In the genomic region with DNA sequence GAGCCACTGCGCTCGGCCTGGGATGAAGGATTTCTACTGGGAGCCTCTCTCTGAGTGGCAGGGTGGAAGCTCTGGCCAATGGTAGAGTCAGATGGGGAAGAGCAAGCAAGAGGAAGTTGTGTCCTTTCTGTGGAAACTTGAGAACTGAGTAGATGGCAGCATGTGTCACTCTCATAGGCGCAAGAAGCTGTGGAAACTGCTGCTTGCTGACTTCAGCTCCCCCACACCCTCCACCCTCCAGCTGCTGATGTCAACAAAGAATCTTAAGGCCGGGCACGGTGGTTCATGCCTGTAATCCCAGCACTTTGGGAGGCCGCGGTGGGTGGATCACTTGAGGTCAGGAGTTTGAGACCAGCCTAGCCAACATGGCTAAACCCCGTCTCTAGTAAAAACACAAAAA, we compare ENCODE assay signal across 9 cellular contexts. TPM values are rescaled to one million over a fixed set of nuclear protein-coding genes. Genes with fewer than 3 reads are reported as not detected.
DNase-seq lines count a peak whose midpoint lies in the region; ATAC-seq and TF ChIP-seq lines count a peak whose summit lies in the region.
"Had no signal": no experiment of that assay in that cellular context is flagged by ENCODE, and none has a peak within 500 bp of the region (broad histone marks: within the 10 kb centered on the region; RNA-seq: fewer than 3 reads in every experiment).

No MANE protein-coding gene starts in this region.

- peaks cover 3% of the 10 kb centered on the region for H3K27me3 Mint-ChIP-seq in nephron progenitor cell (ENCODE audit: low read depth, poor library complexity)

- no peak overlapping the region for H3K4me3 Mint-ChIP-seq in nephron progenitor cell
- H3K4me3 Mint-ChIP-seq: neural crest cell had no signal

- H3K4me1 Mint-ChIP-seq in nephron progenitor cell: peaks cover 16% of the 10 kb centered on the region
- H3K4me1 Mint-ChIP-seq: neural crest cell had no signal

- H3K4me3 ChIP-seq in GM23248 (no peak overlapping the region), spleen (peak overlapping the region in 1 of 8 donors; percentile 62)

- no peak overlapping the region for H3K27ac ChIP-seq in GM23248
- H3K27ac ChIP-seq in spleen: peak overlapping the region; percentile 49 to 99 (median 91)

- ATAC-seq in Right ventricle myocardium superior (ENCODE audit: poor library complexity): peak; percentile 73
- ATAC-seq in SK-N-SH treated with all-trans-retinoic acid at 6 μM for 48 hours: no peak

- H3K9ac ChIP-seq in GM23248: no peak overlapping the region

- H3K36me3 ChIP-seq in GM23248 (ENCODE audit: low read depth): no peaks in the 10 kb centered on the region
- H3K36me3 ChIP-seq in spleen: no peaks in the 10 kb centered on the region

- no peaks in the 10 kb centered on the region for H3K9me2 ChIP-seq in GM23248 (ENCODE audit: insufficient read depth)

- no peaks in the 10 kb centered on the region for H3F3A ChIP-seq in GM23248 (ENCODE audit: insufficient read depth)

- H3K4me1 ChIP-seq in GM23248 (ENCODE audit: insufficient read depth): peaks cover 7% of the 10 kb centered on the region
- peaks cover 4 to 91% (median 61%) of the 10 kb centered on the region in 6 donors for H3K4me1 ChIP-seq in spleen

- H3K79me2 ChIP-seq in GM23248 (ENCODE audit: insufficient read depth): no peaks in the 10 kb centered on the region

- no peaks in the 10 kb centered on the region for H3K36me3 Mint-ChIP-seq in nephron progenitor cell (ENCODE audit: low read depth)

- H3K27ac Mint-ChIP-seq in nephron progenitor cell: no peak overlapping the region

- TF ChIP-seq POLR2A in spleen (IDR thresholded peaks at IDR 0.05): peak in 1 of 3 donors; percentile 9

- no peaks in the 10 kb centered on the region for H3K9me3 Mint-ChIP-seq in nephron progenitor cell
- H3K9me3 Mint-ChIP-seq: neural crest cell had no signal

- H3K9me3 ChIP-seq in GM23248 (ENCODE audit: low read depth): no peaks in the 10 kb centered on the region
- no peaks in the 10 kb centered on the region for H3K9me3 ChIP-seq in spleen

- no peak overlapping the region for H3K4me2 ChIP-seq in GM23248 (ENCODE audit: unreplicated experiment)

- intact Hi-C loops in Right ventricle myocardium superior (cut with DNase I): no loop called here
- intact Hi-C loops in spleen (cut with DNase I; ENCODE audit: low total_unique reads): no loop called here

- DNase-seq in GM23248 (peak; percentile 48), UCSD-AML1 (lab: John Stamatoyannopoulos, UW; ENCODE audit: unreplicated experiment) (peak; percentile 53), Right ventricle myocardium superior (peak; percentile 70), spleen (peak; percentile 86), NCI-H128 (lab: John Stamatoyannopoulos, UW; ENCODE audit: unreplicated experiment) (no peak), nephron progenitor cell (no peak), NAMALWA (ENCODE audit: low spot score) (no peak)

- no peaks in the 10 kb centered on the region for H4K20me1 ChIP-seq in GM23248 (ENCODE audit: insufficient read depth)

- in situ Hi-C loops in GM23248 (cut with MboI): no loop called here

- 66 to 68% methylated on average over 8 of the region's 8 CpGs for WGBS in GM23248 (ENCODE audit: low coverage in 1 of 2, low lambda C conversion rate in 2 of 2, missing lambda C conversion rate in 2 of 2), 2 experiments
- 41 to 69% (median 52%) methylated on average over 8 of the region's 8 CpGs for WGBS in spleen, 5 donors

- no peak for TF ChIP-seq CTCF in spleen (IDR thresholded peaks at IDR 0.05 in 8 of 11, conservative IDR thresholded peaks at IDR 0.05 in 3 of 11)
- no peak for TF ChIP-seq CTCF in nephron progenitor cell (IDR thresholded peaks at IDR 0.05)

- H3K27me3 ChIP-seq in GM23248 (replicated peaks; ENCODE audit: insufficient read depth) (no peaks in the 10 kb centered on the region), spleen (replicated peaks in 1 of 7) (no peaks in the 10 kb centered on the region)

- peak overlapping the region; percentile 38; the same call in 1 of the 2 replicates for H2AFZ ChIP-seq in GM23248

TF ChIP-seq in SK-N-SH treated with all-trans-retinoic acid at 6 μM for 48 hours, 23 proteins besides CTCF, POLR2A, EP300 and RAD21:
- TF ChIP-seq CSDC2 (CRISPR knock-in tag; IDR thresholded peaks at IDR 0.05) (no peak), ZNF8 (CRISPR knock-in tag; IDR thresholded peaks at IDR 0.05) (no peak), RARB (CRISPR knock-in tag; IDR thresholded peaks at IDR 0.05) (no peak), TOX (CRISPR knock-in tag; IDR thresholded peaks at IDR 0.05; ENCODE audit: borderline replicate concordance) (no peak), TCF4 (CRISPR knock-in tag; IDR thresholded peaks at IDR 0.05; ENCODE audit: borderline replicate concordance) (no peak), OSR1 (CRISPR knock-in tag; IDR thresholded peaks at IDR 0.05) (no peak), ZNF70 (CRISPR knock-in tag; IDR thresholded peaks at IDR 0.05) (no peak), GLIS3 (CRISPR knock-in tag; IDR thresholded peaks at IDR 0.05) (no peak), SNAI2 (CRISPR knock-in tag; IDR thresholded peaks at IDR 0.05) (no peak), ZFP30 (CRISPR knock-in tag; IDR thresholded peaks at IDR 0.05) (no peak), ZC3H10 (CRISPR knock-in tag; IDR thresholded peaks at IDR 0.05) (no peak), ISL1 (CRISPR knock-in tag; IDR thresholded peaks at IDR 0.05) (no peak), ZFP3 (CRISPR knock-in tag; IDR thresholded peaks at IDR 0.05) (no peak), ESRRG (CRISPR knock-in tag; IDR thresholded peaks at IDR 0.05) (no peak)
- TF ChIP-seq, protein P1, sequence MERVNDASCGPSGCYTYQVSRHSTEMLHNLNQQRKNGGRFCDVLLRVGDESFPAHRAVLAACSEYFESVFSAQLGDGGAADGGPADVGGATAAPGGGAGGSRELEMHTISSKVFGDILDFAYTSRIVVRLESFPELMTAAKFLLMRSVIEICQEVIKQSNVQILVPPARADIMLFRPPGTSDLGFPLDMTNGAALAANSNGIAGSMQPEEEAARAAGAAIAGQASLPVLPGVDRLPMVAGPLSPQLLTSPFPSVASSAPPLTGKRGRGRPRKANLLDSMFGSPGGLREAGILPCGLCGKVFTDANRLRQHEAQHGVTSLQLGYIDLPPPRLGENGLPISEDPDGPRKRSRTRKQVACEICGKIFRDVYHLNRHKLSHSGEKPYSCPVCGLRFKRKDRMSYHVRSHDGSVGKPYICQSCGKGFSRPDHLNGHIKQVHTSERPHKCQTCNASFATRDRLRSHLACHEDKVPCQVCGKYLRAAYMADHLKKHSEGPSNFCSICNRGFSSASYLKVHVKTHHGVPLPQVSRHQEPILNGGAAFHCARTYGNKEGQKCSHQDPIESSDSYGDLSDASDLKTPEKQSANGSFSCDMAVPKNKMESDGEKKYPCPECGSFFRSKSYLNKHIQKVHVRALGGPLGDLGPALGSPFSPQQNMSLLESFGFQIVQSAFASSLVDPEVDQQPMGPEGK (CRISPR knock-in tag; IDR thresholded peaks at IDR 0.05; ENCODE audit: borderline replicate concordance): no peak
- TF ChIP-seq, protein P2, sequence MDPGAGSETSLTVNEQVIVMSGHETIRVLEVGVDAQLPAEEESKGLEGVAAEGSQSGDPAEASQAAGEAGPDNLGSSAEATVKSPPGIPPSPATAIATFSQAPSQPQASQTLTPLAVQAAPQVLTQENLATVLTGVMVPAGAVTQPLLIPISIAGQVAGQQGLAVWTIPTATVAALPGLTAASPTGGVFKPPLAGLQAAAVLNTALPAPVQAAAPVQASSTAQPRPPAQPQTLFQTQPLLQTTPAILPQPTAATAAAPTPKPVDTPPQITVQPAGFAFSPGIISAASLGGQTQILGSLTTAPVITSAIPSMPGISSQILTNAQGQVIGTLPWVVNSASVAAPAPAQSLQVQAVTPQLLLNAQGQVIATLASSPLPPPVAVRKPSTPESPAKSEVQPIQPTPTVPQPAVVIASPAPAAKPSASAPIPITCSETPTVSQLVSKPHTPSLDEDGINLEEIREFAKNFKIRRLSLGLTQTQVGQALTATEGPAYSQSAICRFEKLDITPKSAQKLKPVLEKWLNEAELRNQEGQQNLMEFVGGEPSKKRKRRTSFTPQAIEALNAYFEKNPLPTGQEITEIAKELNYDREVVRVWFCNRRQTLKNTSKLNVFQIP (CRISPR knock-in tag; IDR thresholded peaks at IDR 0.05; ENCODE audit: borderline replicate concordance, low read depth): no peak

RNA-seq across cellular contexts. Expression of a gene that starts 39.8 kb away (rescaled TPM):
- 108 and 136 TPM in 2 replicates for total RNA-seq in GM23248 (2014; rRNA removed; shearing (Covaris generic))
- 89.9 and 90.0 TPM in 2 replicates for polyA plus RNA-seq in GM23248 (2016; fragmentation: Nextera tagmentation; extraction: Ambion mirVana)
- total RNA-seq in Right ventricle myocardium superior: 37.5 TPM
- 1,000 to 10,000 TPM in 1 of 7 donors, 100 to 1,000 TPM in 6; 402 to 1,009 (median 539) TPM for total RNA-seq in spleen
- 100 to 1,000 TPM; 123 to 239 (median 183) TPM for polyA plus RNA-seq in spleen
- total RNA-seq: neural crest cell had no signal

RNA-seq across cellular contexts. Expression of a gene that starts 59.5 kb away (rescaled TPM):
- total RNA-seq in GM23248 (2014; rRNA removed; shearing (Covaris generic)): 56.5 and 58.3 TPM in 2 replicates
- polyA plus RNA-seq in GM23248 (2016; fragmentation: Nextera tagmentation; extraction: Ambion mirVana) (53.9 and 54.0 TPM in 2 replicates), spleen (10 to 100 TPM in 1 of 3 donors, 1 to 10 TPM in 2; 7.3 to 10.7 (median 8.1) TPM)
- total RNA-seq in Right ventricle myocardium superior (46.0 TPM), spleen (10 to 100 TPM; 12.3 to 20.1 (median 18.2) TPM)

Comparison
In these comparisons a context has a peak if more than half of its experiments do, and no peak if none do; other contexts are left out.
1. DNase-seq: peak in GM23248 (single experiment), UCSD-AML1 (single experiment), Right ventricle myocardium superior (single experiment) and spleen (single experiment); none in NCI-H128 (single experiment), nephron progenitor cell (single experiment) and NAMALWA (single experiment).